9 cellular contexts compared by ENCODE assay signal in the genomic region with DNA sequence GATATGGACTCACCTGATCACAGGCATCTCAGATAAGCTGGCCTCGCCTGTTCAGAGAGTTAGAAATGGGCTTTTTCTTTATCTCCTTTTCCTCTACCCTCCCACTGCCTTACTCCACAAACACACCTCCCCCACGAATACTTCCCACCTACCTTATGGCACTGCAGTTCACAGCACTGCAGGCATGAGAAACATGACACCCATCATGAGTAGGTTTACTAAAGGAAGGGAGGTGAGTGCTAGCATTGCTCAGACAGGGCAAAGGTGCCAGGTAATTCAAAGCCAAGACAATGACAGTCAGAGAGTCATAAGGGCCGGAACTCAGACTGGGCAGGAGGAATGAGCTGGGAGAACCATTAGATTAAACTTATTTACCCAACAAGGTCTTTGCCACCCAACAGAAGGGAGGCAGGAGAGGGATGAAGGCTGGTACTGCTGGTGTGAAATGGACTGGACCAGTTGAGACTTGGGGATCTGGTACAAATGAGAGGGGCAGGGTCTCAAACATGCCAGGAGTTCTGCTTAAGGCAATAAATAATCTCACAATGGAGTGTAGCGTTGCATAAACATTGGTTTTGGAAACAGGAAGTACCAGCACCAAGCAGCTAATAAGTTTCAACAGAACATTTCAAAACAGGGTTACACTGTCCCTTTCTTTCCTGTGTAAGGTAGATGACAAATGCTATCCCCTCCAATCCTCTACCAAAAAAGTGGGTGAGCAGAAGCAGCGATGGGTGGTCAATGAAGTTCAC.
DNase-seq lines count a peak whose midpoint lies in the region; ATAC-seq and TF ChIP-seq lines count a peak whose summit lies in the region.
"Had no signal": no experiment of that assay in that cellular context is flagged by ENCODE, and none has a peak within 500 bp of the region (broad histone marks: within the 10 kb centered on the region; RNA-seq: fewer than 3 reads in every experiment).

No MANE protein-coding gene starts in this region.

- H3K4me1 ChIP-seq in duodenal mucosa (ENCODE audit: control insufficient read depth in 1 of 2, insufficient read depth in 2 of 2, low read length in 2 of 2) (peaks cover 47 to 77% of the 10 kb centered on the region in 2 donors), prostate gland (replicated peaks) (peaks cover 11% of the 10 kb centered on the region)

- no peaks in the 10 kb centered on the region for H3K36me3 ChIP-seq in duodenal mucosa (ENCODE audit: control insufficient read depth in 1 of 2, insufficient read depth in 2 of 2, low read length in 2 of 2)
- H3K36me3 ChIP-seq in prostate gland = no peaks in the 10 kb centered on the region

- H3K9me3 ChIP-seq in duodenal mucosa (ENCODE audit: control insufficient read depth in 1 of 2, low read length in 2 of 2) (no peaks in the 10 kb centered on the region), prostate gland (no peaks in the 10 kb centered on the region)

- 60% methylated on average over 5 of the region's 5 CpGs for WGBS in prostate gland

- TF ChIP-seq CTCF in prostate gland (IDR thresholded peaks at IDR 0.05) (no peak), GM13977 (IDR thresholded peaks at IDR 0.05; ENCODE audit: extremely low read depth, insufficient read depth, missing control alignments) (no peak)

- DNase-seq in DMS 273 (lab: John Stamatoyannopoulos, UW; ENCODE audit: unreplicated experiment) (peak; percentile 50), DMS 273 treated with DMSO at 0.1 percent for 48 hours (lab: John Stamatoyannopoulos, UW) (no peak), NCI-H748 treated with DMSO at 0.1 percent for 48 hours (lab: John Stamatoyannopoulos, UW) (peak; percentile 24), prostate gland (ENCODE audit: low spot score) (no peak), NK-92 (lab: John Stamatoyannopoulos, UW; ENCODE audit: unreplicated experiment) (no peak), GM13977 (ENCODE audit: low spot score) (no peak)
- DNase-seq: SHP77 treated with DMSO at 0.1 percent for 48 hours had no signal

- H3K4me3 ChIP-seq in duodenal mucosa (ENCODE audit: low read depth in 1 of 2, low read length in 2 of 2) (peak overlapping the region; percentile 4 to 17), prostate gland (no peak overlapping the region)

- H3K27me3 ChIP-seq in duodenal mucosa (ENCODE audit: control insufficient read depth in 1 of 2, insufficient read depth in 2 of 2, low read length in 2 of 2) (no peaks in the 10 kb centered on the region), prostate gland (replicated peaks; ENCODE audit: insufficient read depth) (no peaks in the 10 kb centered on the region)

- ATAC-seq in GM21786 (IDR thresholded peaks at IDR 0.05; ENCODE audit: unreplicated experiment) = no peak

- intact Hi-C loops in prostate gland (cut with DNase I) = no loop called here

- no peak overlapping the region for H3K27ac ChIP-seq in duodenal mucosa (ENCODE audit: low read depth, low read length)
- H3K27ac ChIP-seq in prostate gland = peak overlapping the region; percentile 69 to 81

- TF ChIP-seq POLR2A in prostate gland (IDR thresholded peaks at IDR 0.05) = no peak

- in situ Hi-C loops in GM13977 (cut with MboI; ENCODE audit: low pct_unique_long_range_greater_than_20kb, low sequenced_read_pairs, unreplicated experiment) = no loop called here

- no peak overlapping the region for H3K9ac ChIP-seq in duodenal mucosa (ENCODE audit: low read depth in 1 of 2, low read length in 2 of 2)

Comparison
In these comparisons a context has a peak if more than half of its experiments do, and no peak if none do; other contexts are left out.
1. DNase-seq: peak in DMS 273 (single experiment) and NCI-H748 treated with DMSO at 0.1 percent for 48 hours (single experiment); none in DMS 273 treated with DMSO at 0.1 percent for 48 hours (single experiment), prostate gland (single experiment), NK-92 (single experiment) and GM13977 (single experiment).
2. H3K4me3 ChIP-seq: peak in duodenal mucosa (2 of 2); none in prostate gland (0 of 2).